13 cellular contexts compared by ENCODE assay signal in genomic region chr6:56450882-56451739, GRCh38.
DNase-seq lines count a peak whose midpoint lies in the region; ATAC-seq and TF ChIP-seq lines count a peak whose summit lies in the region.
"Had no signal": no experiment of that assay in that cellular context is flagged by ENCODE, and none has a peak within 500 bp of the region (broad histone marks: within the 10 kb centered on the region; RNA-seq: fewer than 3 reads in every experiment).

No MANE protein-coding gene starts in this region.

- H3K27me3 ChIP-seq in lung (ENCODE audit: control insufficient read depth, insufficient read depth): no peaks in the 10 kb centered on the region
- H3K27me3 ChIP-seq in testis: no peaks in the 10 kb centered on the region
- H3K27me3 ChIP-seq: upper lobe of left lung had no signal

- H3K27ac ChIP-seq in lung (ENCODE audit: low read depth in 1 of 2, low read length in 1 of 2) (peak overlapping the region in 1 of 2 donors; percentile 88), testis (no peak overlapping the region)
- H3K27ac ChIP-seq: upper lobe of left lung had no signal

- TF ChIP-seq CTCF in lung (IDR thresholded peaks at IDR 0.05; ENCODE audit: control extremely low read depth, extremely low read depth) (no peak), testis (IDR thresholded peaks at IDR 0.05) (no peak)

- H3K36me3 ChIP-seq in lung (ENCODE audit: control insufficient read depth in 2 of 2, insufficient read depth in 2 of 2, low read length in 2 of 2): no peaks in the 10 kb centered on the region
- no peaks in the 10 kb centered on the region for H3K36me3 ChIP-seq in testis (ENCODE audit: low read depth, missing control alignments)

- WGBS in lung, 2 donors: 54 to 74% methylated on average over 2 of the region's 2 CpGs
- 49 to 50% methylated on average over 2 of the region's 2 CpGs for WGBS in testis, 2 donors

- intact Hi-C loops in testis (cut with DNase I; ENCODE audit: low total_unique reads): no loop called here

- H3K4me3 ChIP-seq in lung (no peak overlapping the region), testis (no peak overlapping the region)
- H3K4me3 ChIP-seq: upper lobe of left lung had no signal

- H3K9me3 ChIP-seq in lung (ENCODE audit: control insufficient read depth in 2 of 2, insufficient read depth in 1 of 2, low read length in 1 of 2) (no peaks in the 10 kb centered on the region), testis (no peaks in the 10 kb centered on the region)
- H3K9me3 ChIP-seq: upper lobe of left lung had no signal

- H3K4me1 ChIP-seq in lung (ENCODE audit: control insufficient read depth in 2 of 2, insufficient read depth in 2 of 2, low read length in 2 of 2): peaks cover 0 to 3% of the 10 kb centered on the region in 2 donors
- H3K4me1 ChIP-seq in testis: peaks cover 13% of the 10 kb centered on the region
- H3K4me1 ChIP-seq: upper lobe of left lung had no signal

- DNase-seq in NCI-H446 treated with DMSO at 0.1 percent for 48 hours (lab: John Stamatoyannopoulos, UW) (peak; percentile 79), erythroblast (lab: John Stamatoyannopoulos, UW) (peak; percentile 20 to 36), lung (ENCODE audit: low spot score) (peak; percentile 39), testis (peak; percentile 70), NCI-H1694 (lab: John Stamatoyannopoulos, UW) (no peak), NOMO-1 (lab: John Stamatoyannopoulos, UW; ENCODE audit: unreplicated experiment in 2 of 2) (no peak)
- DNase-seq: activated CD4-positive, CD25-positive, alpha-beta regulatory T cell treated with anti-CD3 and anti-CD28 coated beads, Interleukin-2, amount 50 U/mL, for 72 hours; effector memory CD8-positive, alpha-beta T cell; NCI-H524 treated with DMSO at 0.1 percent for 48 hours; upper lobe of left lung had no signal

- TF ChIP-seq POLR2A in erythroblast (IDR thresholded peaks at IDR 0.05; ENCODE audit: low read length): no peak
- TF ChIP-seq POLR2A in testis (IDR thresholded peaks at IDR 0.05): no peak

- peak; percentile 32 for ATAC-seq in lung (ENCODE audit: insufficient read depth, low FRiP score)
- no peak for ATAC-seq in HG03196 (IDR thresholded peaks at IDR 0.05; ENCODE audit: unreplicated experiment)
- ATAC-seq in GM19463 (IDR thresholded peaks at IDR 0.05; ENCODE audit: unreplicated experiment): no peak
- ATAC-seq: effector memory CD8-positive, alpha-beta T cell; SK-N-SH treated with all-trans-retinoic acid at 6 μM for 48 hours had no signal

Comparison
In these comparisons a context has a peak if more than half of its experiments do, and no peak if none do; other contexts are left out.
1. DNase-seq: peak in NCI-H446 treated with DMSO at 0.1 percent for 48 hours (single experiment), erythroblast (2 of 2), lung (single experiment) and testis (single experiment); none in NCI-H1694 (single experiment) and NOMO-1 (0 of 2).